2 cellular contexts compared by ENCODE assay signal in genomic region chr1:52345252-52345651, GRCh38.
A peak's percentile ranks its signal among the peaks of the same experiment; 100 is the strongest.
TF ChIP-seq lines count a peak whose summit lies in the region.

No MANE protein-coding gene starts in this region.

TF ChIP-seq in liver, 16 proteins besides CTCF, POLR2A, EP300 and RAD21:
- peak in 1 of 2 donors; percentile 43 for TF ChIP-seq HNF4A (conservative IDR thresholded peaks at IDR 0.05)
- no peak for TF ChIP-seq SP1 (IDR thresholded peaks at IDR 0.05)
- TF ChIP-seq MAX (IDR thresholded peaks at IDR 0.05), result peak; percentile 18
- peak in 1 of 2 donors; percentile 43 for TF ChIP-seq JUND (IDR thresholded peaks at IDR 0.05)
- TF ChIP-seq TAF1 (conservative IDR thresholded peaks at IDR 0.05), result no peak
- no peak for TF ChIP-seq HNF4G (IDR thresholded peaks at IDR 0.05)
- no peak for TF ChIP-seq GABPA (IDR thresholded peaks at IDR 0.05 in 1 of 2, conservative IDR thresholded peaks at IDR 0.05 in 1 of 2)
- no peak for TF ChIP-seq REST (IDR thresholded peaks at IDR 0.05)
- TF ChIP-seq EGR1 (IDR thresholded peaks at IDR 0.05; ENCODE audit: low read depth in 2 of 2), result no peak
- TF ChIP-seq YY1 (IDR thresholded peaks at IDR 0.05), result peak; percentile 46
- peak in 1 of 2 donors; percentile 67 for TF ChIP-seq RXRA (IDR thresholded peaks at IDR 0.05)
- TF ChIP-seq ATF3 (IDR thresholded peaks at IDR 0.05), result peak; percentile 60
- TF ChIP-seq FOXA2 (IDR thresholded peaks at IDR 0.05), result peak; percentile 33
- TF ChIP-seq ZBTB33 (IDR thresholded peaks at IDR 0.05), result peak; percentile 59
TF ChIP-seq in liver: peak in this region for 8.

TF ChIP-seq in HepG2, 621 proteins besides CTCF, POLR2A, EP300 and RAD21:
- TF ChIP-seq NFATC3 (CRISPR knock-in tag; IDR thresholded peaks at IDR 0.05), result no peak
- TF ChIP-seq KLF16 (CRISPR knock-in tag; IDR thresholded peaks at IDR 0.05), result no peak
- TF ChIP-seq ZNF280B (CRISPR knock-in tag; IDR thresholded peaks at IDR 0.05; ENCODE audit: borderline replicate concordance), result no peak
- no peak for TF ChIP-seq ZNF770 (CRISPR knock-in tag; IDR thresholded peaks at IDR 0.05)
- no peak for TF ChIP-seq ZNF790 (CRISPR knock-in tag; IDR thresholded peaks at IDR 0.05; ENCODE audit: borderline replicate concordance)
- no peak for TF ChIP-seq CREM (IDR thresholded peaks at IDR 0.05)
- TF ChIP-seq CREM (CRISPR knock-in tag; IDR thresholded peaks at IDR 0.05), result no peak
- no peak for TF ChIP-seq ZNF337 (CRISPR knock-in tag; IDR thresholded peaks at IDR 0.05; ENCODE audit: borderline replicate concordance, low read depth)
- no peak for TF ChIP-seq CENPX (CRISPR knock-in tag; IDR thresholded peaks at IDR 0.05)
- TF ChIP-seq MIXL1 (CRISPR knock-in tag; IDR thresholded peaks at IDR 0.05), result no peak
- no peak for TF ChIP-seq ZBTB40 (IDR thresholded peaks at IDR 0.05)
- no peak for TF ChIP-seq ZBTB40 (CRISPR knock-in tag; IDR thresholded peaks at IDR 0.05)
- no peak for TF ChIP-seq ZNF3 (CRISPR knock-in tag; IDR thresholded peaks at IDR 0.05)
- no peak for TF ChIP-seq RBFOX2 (IDR thresholded peaks at IDR 0.05; ENCODE audit: low read depth, low read length)
- TF ChIP-seq ZFP36L2 (CRISPR knock-in tag; IDR thresholded peaks at IDR 0.05), result no peak
- no peak for TF ChIP-seq REL (CRISPR knock-in tag; conservative IDR thresholded peaks at IDR 0.05)
- TF ChIP-seq CENPBD1 (CRISPR knock-in tag; IDR thresholded peaks at IDR 0.05; ENCODE audit: borderline replicate concordance, low read depth), result no peak
- TF ChIP-seq DR1 (CRISPR knock-in tag; IDR thresholded peaks at IDR 0.05), result no peak
TF ChIP-seq in HepG2: peak in this region for 0.
